Comparison of ENCODE assay signal across 26 cellular contexts in genomic region chr17:21217346-21217745, GRCh38.
"Had no signal": no experiment of that assay in that cellular context is flagged by ENCODE, and none has a peak within 500 bp of the region (broad histone marks: within the 10 kb centered on the region; RNA-seq: fewer than 3 reads in every experiment).

No MANE protein-coding gene starts in this region.

- H3K4me3 Mint-ChIP-seq: activated B cell treated with CpG ODN at 0.5 μM for 24 hours; activated CD4-positive, alpha-beta T cell treated with anti-CD3 and anti-CD28 coated beads for 36 hours; activated CD8-positive, alpha-beta memory T cell treated with anti-CD3 and anti-CD28 coated beads, Interleukin-2, amount 10 ng/mL, durations not matched to agents 7 days and 5 days; activated CD8-positive, alpha-beta T cell treated with anti-CD3 and anti-CD28 coated beads, Interleukin-2, amount 10 ng/mL, durations not matched to agents 7 days and 5 days; central memory CD8-positive, alpha-beta T cell; natural killer cell; stimulated activated effector memory CD8-positive, alpha-beta T cell treated with anti-CD3 and anti-CD28 coated beads, Interleukin-12 subunit alpha, Interleukin-12 subunit beta, amount 100 ng/mL, for 72 hours had no signal

- H3K9me3 ChIP-seq: left ventricle myocardium inferior, sigmoid colon, stomach, thyroid gland, upper lobe of right lung had no signal

- H3K4me3 ChIP-seq: left ventricle myocardium inferior, lung, sigmoid colon, SK-N-MC, stomach, thyroid gland, upper lobe of right lung had no signal

- H3K27ac Mint-ChIP-seq: activated B cell treated with CpG ODN at 0.5 μM for 24 hours; activated CD8-positive, alpha-beta memory T cell treated with anti-CD3 and anti-CD28 coated beads, Interleukin-2, amount 10 ng/mL, durations not matched to agents 7 days and 5 days; activated CD8-positive, alpha-beta T cell treated with anti-CD3 and anti-CD28 coated beads, Interleukin-2, amount 10 ng/mL, durations not matched to agents 7 days and 5 days; natural killer cell; stimulated activated effector memory CD8-positive, alpha-beta T cell treated with anti-CD3 and anti-CD28 coated beads, Interleukin-12 subunit alpha, Interleukin-12 subunit beta, amount 100 ng/mL, for 72 hours; T-helper 1 cell treated with Interleukin-12 subunit alpha and Interleukin-12 subunit beta and Interleukin-4 antibody, amounts not matched to agents 30 μg/mL and 1 μg/mL, for 36 hours had no signal

- H3K9me3 Mint-ChIP-seq: activated B cell treated with CpG ODN at 0.5 μM for 24 hours; natural killer cell; stimulated activated effector memory CD8-positive, alpha-beta T cell treated with anti-CD3 and anti-CD28 coated beads, Interleukin-12 subunit alpha, Interleukin-12 subunit beta, amount 100 ng/mL, for 72 hours; T-helper 1 cell treated with Interleukin-12 subunit alpha and Interleukin-12 subunit beta and Interleukin-4 antibody, amounts not matched to agents 30 μg/mL and 1 μg/mL, for 36 hours had no signal

- ATAC-seq: activated CD8-positive, alpha-beta memory T cell treated with anti-CD3 and anti-CD28 coated beads, Interleukin-2, amount 10 ng/mL, durations not matched to agents 7 days and 5 days; activated CD8-positive, alpha-beta T cell treated with anti-CD3 and anti-CD28 coated beads, Interleukin-2, amount 10 ng/mL, durations not matched to agents 7 days and 5 days; natural killer cell; stimulated activated effector memory CD8-positive, alpha-beta T cell treated with anti-CD3 and anti-CD28 coated beads, Interleukin-12 subunit alpha, Interleukin-12 subunit beta, amount 100 ng/mL, for 72 hours; upper lobe of right lung had no signal

- FAIRE-seq: bronchial epithelial cell, colon, frontal cortex, small intestine had no signal

- H3K27ac ChIP-seq: left ventricle myocardium inferior, sigmoid colon, SK-N-MC, stomach, thyroid gland, upper lobe of right lung had no signal

- H3K27me3 Mint-ChIP-seq: activated B cell treated with CpG ODN at 0.5 μM for 24 hours; activated CD4-positive, alpha-beta T cell treated with anti-CD3 and anti-CD28 coated beads for 36 hours; activated CD8-positive, alpha-beta memory T cell treated with anti-CD3 and anti-CD28 coated beads, Interleukin-2, amount 10 ng/mL, durations not matched to agents 7 days and 5 days; central memory CD8-positive, alpha-beta T cell had no signal

- H3K36me3 ChIP-seq: thyroid gland, upper lobe of right lung had no signal

- H3K36me3 Mint-ChIP-seq: natural killer cell; stimulated activated effector memory CD8-positive, alpha-beta T cell treated with anti-CD3 and anti-CD28 coated beads, Interleukin-12 subunit alpha, Interleukin-12 subunit beta, amount 100 ng/mL, for 72 hours had no signal

- DNase-seq: activated B cell treated with CpG ODN at 0.5 μM for 24 hours; activated CD8-positive, alpha-beta memory T cell treated with anti-CD3 and anti-CD28 coated beads, Interleukin-2, amount 10 ng/mL, durations not matched to agents 7 days and 5 days; activated CD8-positive, alpha-beta T cell treated with anti-CD3 and anti-CD28 coated beads, Interleukin-2, amount 10 ng/mL, durations not matched to agents 7 days and 5 days; activated effector memory CD4-positive, alpha-beta T cell treated with Interleukin-2 at 50 U/mL for 16 hours; anterior cingulate cortex; dermis blood vessel endothelial cell; effector CD4-positive, alpha-beta T cell; glutamatergic neuron; islet precursor cell; left ventricle myocardium inferior; natural killer cell; sigmoid colon; small intestine; stomach; T-helper 9 cell; thyroid gland; upper lobe of right lung had no signal
